In genomic region chr14:89445252-89445973, GRCh38 we compare ENCODE assay signal across 10 cellular contexts. TPM values are rescaled to one million over a fixed set of nuclear protein-coding genes. Genes with fewer than 3 reads are reported as not detected.
A peak's percentile ranks its signal among the peaks of the same experiment; 100 is the strongest.
DNase-seq lines count a peak whose midpoint lies in the region; ATAC-seq and TF ChIP-seq lines count a peak whose summit lies in the region.
"Had no signal": no experiment of that assay in that cellular context is flagged by ENCODE, and none has a peak within 500 bp of the region (broad histone marks: within the 10 kb centered on the region; RNA-seq: fewer than 3 reads in every experiment).

No MANE protein-coding gene starts in this region.

- DNase-seq in EL (peak; percentile 52), natural killer cell (no peak), Peyer's patch (no peak), NCI-H82 treated with DMSO at 0.1 percent for 48 hours (lab: John Stamatoyannopoulos, UW; ENCODE audit: unreplicated experiment) (no peak), left colon (no peak)
- DNase-seq in activated CD4-positive, alpha-beta memory T cell treated with anti-CD3 and anti-CD28 coated beads, Interleukin-2, amount 10 ng/mL, durations not matched to agents 7 days and 5 days = peak; percentile 32
- DNase-seq: DMS79 treated with DMSO at 0.1 percent for 48 hours had no signal

- H3K27me3 ChIP-seq in Peyer's patch = no peaks in the 10 kb centered on the region
- H3K27me3 ChIP-seq: ascending aorta had no signal

- TF ChIP-seq CTCF in natural killer cell (IDR thresholded peaks at IDR 0.05) (no peak), Peyer's patch (IDR thresholded peaks at IDR 0.05) (no peak)

- H3K27ac Mint-ChIP-seq in activated CD4-positive, alpha-beta memory T cell treated with anti-CD3 and anti-CD28 coated beads, Interleukin-2, amount 10 ng/mL, durations not matched to agents 7 days and 5 days = peak overlapping the region; percentile 61
- H3K27ac Mint-ChIP-seq in natural killer cell = peak overlapping the region; percentile 50 to 71

- peak overlapping the region in 2 of 4 donors; percentile 13 to 55 for H3K27ac ChIP-seq in Peyer's patch
- H3K27ac ChIP-seq: ascending aorta had no signal

- H3K4me1 Mint-ChIP-seq in activated CD4-positive, alpha-beta memory T cell treated with anti-CD3 and anti-CD28 coated beads, Interleukin-2, amount 10 ng/mL, durations not matched to agents 7 days and 5 days = peaks cover 34% of the 10 kb centered on the region
- H3K4me1 Mint-ChIP-seq in natural killer cell = peaks cover 56 to 81% of the 10 kb centered on the region in 2 donors

- H3K4me3 ChIP-seq in Peyer's patch = no peak overlapping the region
- H3K4me3 ChIP-seq: ascending aorta had no signal

- no peaks in the 10 kb centered on the region for H3K9me3 Mint-ChIP-seq in activated CD4-positive, alpha-beta memory T cell treated with anti-CD3 and anti-CD28 coated beads, Interleukin-2, amount 10 ng/mL, durations not matched to agents 7 days and 5 days
- no peaks in the 10 kb centered on the region for H3K9me3 Mint-ChIP-seq in natural killer cell

- intact Hi-C loops in natural killer cell (cut with micrococcal nuclease) = no loop called here
- intact Hi-C loops in left colon (cut with DNase I, micrococcal nuclease) = no loop called here

- no peak overlapping the region for H3K4me3 Mint-ChIP-seq in activated CD4-positive, alpha-beta memory T cell treated with anti-CD3 and anti-CD28 coated beads, Interleukin-2, amount 10 ng/mL, durations not matched to agents 7 days and 5 days
- H3K4me3 Mint-ChIP-seq in natural killer cell = no peak overlapping the region

- POLR2A ChIA-PET in activated CD4-positive, alpha-beta memory T cell treated with anti-CD3 and anti-CD28 coated beads, Interleukin-2, amount 10 ng/mL, durations not matched to agents 7 days and 5 days (lab: Charles Lee) = no interaction called here

- H3K9me3 ChIP-seq in Peyer's patch = no peaks in the 10 kb centered on the region
- H3K9me3 ChIP-seq: ascending aorta had no signal

- ATAC-seq in HG02973 (IDR thresholded peaks at IDR 0.05; ENCODE audit: unreplicated experiment) = peak; percentile 59
- ATAC-seq in natural killer cell = peak; percentile 59 to 76 (median 74)
- no peak for ATAC-seq in GM19455 (IDR thresholded peaks at IDR 0.05; ENCODE audit: unreplicated experiment)
- no peak for ATAC-seq in left colon

- H3K36me3 ChIP-seq in Peyer's patch = no peaks in the 10 kb centered on the region
- H3K36me3 ChIP-seq: ascending aorta had no signal

- CTCF ChIA-PET in activated CD4-positive, alpha-beta memory T cell treated with anti-CD3 and anti-CD28 coated beads, Interleukin-2, amount 10 ng/mL, durations not matched to agents 7 days and 5 days (lab: Charles Lee) = no interaction called here

- peaks cover 0 to 18% (median 13%) of the 10 kb centered on the region in 4 donors for H3K4me1 ChIP-seq in Peyer's patch

- peaks cover 25% of the 10 kb centered on the region for H3K36me3 Mint-ChIP-seq in activated CD4-positive, alpha-beta memory T cell treated with anti-CD3 and anti-CD28 coated beads, Interleukin-2, amount 10 ng/mL, durations not matched to agents 7 days and 5 days (ENCODE audit: low read depth)
- H3K36me3 Mint-ChIP-seq in natural killer cell = no peaks in the 10 kb centered on the region

- no peak for TF ChIP-seq POLR2A in Peyer's patch (IDR thresholded peaks at IDR 0.05)

- H3K27me3 Mint-ChIP-seq in activated CD4-positive, alpha-beta memory T cell treated with anti-CD3 and anti-CD28 coated beads, Interleukin-2, amount 10 ng/mL, durations not matched to agents 7 days and 5 days = no peaks in the 10 kb centered on the region
- no peaks in the 10 kb centered on the region for H3K27me3 Mint-ChIP-seq in natural killer cell (ENCODE audit: low read depth in 2 of 2)

RNA-seq across cellular contexts. Expression of gene FOXN3, which starts 28.4 kb away (rescaled TPM):
- total RNA-seq in activated CD4-positive, alpha-beta memory T cell treated with anti-CD3 and anti-CD28 coated beads, Interleukin-2, amount 10 ng/mL, durations not matched to agents 7 days and 5 days = 10 to 100 TPM; 73.1 to 78.3 TPM
- total RNA-seq in natural killer cell (100 to 1,000 TPM; 209 to 216 (median 209) TPM), Peyer's patch (100 to 1,000 TPM; 129 to 213 (median 163) TPM), left colon (10 to 100 TPM; 77.0 to 78.3 TPM)

Comparison
In these comparisons a context has a peak if more than half of its experiments do, and no peak if none do; other contexts are left out.
1. DNase-seq: peak in EL (single experiment) and activated CD4-positive, alpha-beta memory T cell treated with anti-CD3 and anti-CD28 coated beads, Interleukin-2, amount 10 ng/mL, durations not matched to agents 7 days and 5 days (single experiment); none in natural killer cell (single experiment), Peyer's patch (0 of 3), NCI-H82 treated with DMSO at 0.1 percent for 48 hours (single experiment) and left colon (0 of 2).
2. ATAC-seq: peak in HG02973 (single experiment) and natural killer cell (3 of 3); none in GM19455 (single experiment) and left colon (single experiment).